In genomic region chr14:52348796-52349195, GRCh38 we compare ENCODE assay signal across 1 cellular context.
TF ChIP-seq lines count a peak whose summit lies in the region.

No MANE protein-coding gene starts in this region.

TF ChIP-seq in GM23338, 12 proteins besides CTCF, POLR2A, EP300 and RAD21 (continued from another document):
- TF ChIP-seq REST (IDR thresholded peaks at IDR 0.05; ENCODE audit: unreplicated experiment) (no peak), ETS1 (IDR thresholded peaks at IDR 0.05) (no peak), EZH2 (IDR thresholded peaks at IDR 0.05; ENCODE audit: low read depth, unreplicated experiment) (no peak), JUNB (IDR thresholded peaks at IDR 0.05; ENCODE audit: unreplicated experiment) (no peak), CREB1 (CRISPR knock-in tag; IDR thresholded peaks at IDR 0.05; ENCODE audit: low read depth) (no peak), NANOG (IDR thresholded peaks at IDR 0.05; ENCODE audit: borderline replicate concordance) (no peak)
TF ChIP-seq in GM23338: peak in this region for 0.
